8 cellular contexts compared by ENCODE assay signal in genomic region chr1:8516793-8517556, GRCh38.
A peak's percentile ranks its signal among the peaks of the same experiment; 100 is the strongest.
DNase-seq lines count a peak whose midpoint lies in the region; ATAC-seq and TF ChIP-seq lines count a peak whose summit lies in the region.

No MANE protein-coding gene starts in this region.

- no peak overlapping the region for H2AFZ ChIP-seq in neuronal stem cell (ENCODE audit: low read length)

- no peak overlapping the region for H4K91ac ChIP-seq in neuronal stem cell (ENCODE audit: low read depth, low read length, poor library complexity)

- no peak overlapping the region for H2BK12ac ChIP-seq in neuronal stem cell (ENCODE audit: low read length)

- no peaks in the 10 kb centered on the region for H3K27me3 Mint-ChIP-seq in T-helper 2 cell treated with Interferon-gamma antibody and Interleukin-4, amounts not matched to agents 5 μg/mL and 100 μg/mL, for 36 hours (ENCODE audit: low read depth)

- H3K36me3 ChIP-seq in iPS-18a (ENCODE audit: control insufficient read depth, low read depth, low read length) (no peaks in the 10 kb centered on the region), vagina (no peaks in the 10 kb centered on the region), mucosa of descending colon (ENCODE audit: low read depth) (no peaks in the 10 kb centered on the region), neuronal stem cell (replicated peaks in 1 of 2; ENCODE audit: control insufficient read depth in 2 of 2, insufficient read depth in 2 of 2, low read length in 2 of 2) (peaks cover 4 to 21% of the 10 kb centered on the region in 2 donors)

- H3K36me3 Mint-ChIP-seq in T-helper 2 cell treated with Interferon-gamma antibody and Interleukin-4, amounts not matched to agents 5 μg/mL and 100 μg/mL, for 36 hours (ENCODE audit: low read depth) = peaks cover 19% of the 10 kb centered on the region

- no peak overlapping the region for H2BK5ac ChIP-seq in neuronal stem cell (ENCODE audit: low read length)

- H3K23ac ChIP-seq in neuronal stem cell (ENCODE audit: low read depth, low read length, poor library complexity) = no peak overlapping the region

- DNase-seq in stimulated activated CD4-positive, alpha-beta T cell treated with anti-CD3 and anti-CD28 coated beads, Interleukin-1b, Interleukin-23, amount 100 ng/mL, for 48 hours = peak; percentile 38
- no peak for DNase-seq in stimulated activated CD4-positive, alpha-beta T cell treated with anti-CD3 and anti-CD28 coated beads, Interleukin-2, amount 100 ng/mL, for 48 hours
- DNase-seq in T-helper 2 cell treated with Interferon-gamma antibody and Interleukin-4, amounts not matched to agents 5 μg/mL and 100 μg/mL, for 36 hours (ENCODE audit: low spot score) = no peak
- DNase-seq in vagina (ENCODE audit: extremely low spot score in 2 of 2) = no peak
- DNase-seq in mucosa of descending colon = no peak
- DNase-seq in H4 (ENCODE audit: low spot score) = no peak
- no peak for DNase-seq in neuronal stem cell (ENCODE audit: low spot score)

- no peak overlapping the region for H4K8ac ChIP-seq in neuronal stem cell (ENCODE audit: low read depth, low read length)

- no peaks in the 10 kb centered on the region for H3K9me3 Mint-ChIP-seq in T-helper 2 cell treated with Interferon-gamma antibody and Interleukin-4, amounts not matched to agents 5 μg/mL and 100 μg/mL, for 36 hours

- H2AK5ac ChIP-seq in neuronal stem cell (ENCODE audit: low read depth, low read length) = no peak overlapping the region

- peaks cover 56% of the 10 kb centered on the region for H3K4me1 Mint-ChIP-seq in T-helper 2 cell treated with Interferon-gamma antibody and Interleukin-4, amounts not matched to agents 5 μg/mL and 100 μg/mL, for 36 hours (ENCODE audit: low read depth)

- TF ChIP-seq CTCF in vagina (IDR thresholded peaks at IDR 0.05) (no peak), mucosa of descending colon (IDR thresholded peaks at IDR 0.05) (no peak)

- H3K27me3 ChIP-seq in iPS-18a (ENCODE audit: control insufficient read depth, insufficient read depth, low read length) (no peaks in the 10 kb centered on the region), vagina (no peaks in the 10 kb centered on the region), neuronal stem cell (ENCODE audit: control insufficient read depth in 3 of 3, insufficient read depth in 3 of 3, low read depth in 1 of 3, low read length in 3 of 3) (no peaks in the 10 kb centered on the region)

- H3K9me3 ChIP-seq in iPS-18a (ENCODE audit: control insufficient read depth, low read depth, low read length) (no peaks in the 10 kb centered on the region), vagina (no peaks in the 10 kb centered on the region), mucosa of descending colon (no peaks in the 10 kb centered on the region), neuronal stem cell (replicated peaks in 1 of 2; ENCODE audit: control insufficient read depth in 2 of 2, insufficient read depth in 1 of 2, low read depth in 1 of 2, low read length in 2 of 2) (no peaks in the 10 kb centered on the region)

- intact Hi-C loops in vagina (cut with DNase I) = no loop called here
- intact Hi-C loops in mucosa of descending colon (cut with DNase I, micrococcal nuclease) = no loop called here

- no peak overlapping the region for H3K4me3 ChIP-seq in iPS-18a (ENCODE audit: low read length)
- no peak overlapping the region for H3K4me3 ChIP-seq in vagina
- no peak overlapping the region for H3K4me3 ChIP-seq in mucosa of descending colon
- H3K4me3 ChIP-seq in neuronal stem cell (ENCODE audit: low read length in 2 of 2) = no peak overlapping the region

- no CpG with 5 or more reads among the region's 6 CpGs for WGBS in neuronal stem cell (ENCODE audit: extremely low coverage in 2 of 2, insufficient read length in 2 of 2, insufficient replicate concordance in 1 of 2), 2 donors

- no peak overlapping the region for H3K4me2 ChIP-seq in neuronal stem cell (ENCODE audit: insufficient read depth, low read length, poor library complexity, severe bottlenecking)

- H3K4ac ChIP-seq in neuronal stem cell (ENCODE audit: low read length) = no peak overlapping the region

- H3K4me1 ChIP-seq in iPS-18a (ENCODE audit: control insufficient read depth, low read depth, low read length) (peaks cover 14% of the 10 kb centered on the region), vagina (peaks cover 44% of the 10 kb centered on the region), mucosa of descending colon (ENCODE audit: low read depth) (peaks cover 2% of the 10 kb centered on the region), neuronal stem cell (ENCODE audit: control insufficient read depth in 2 of 2, insufficient read depth in 1 of 2, low read depth in 1 of 2, low read length in 2 of 2) (peaks cover 7 to 26% of the 10 kb centered on the region in 2 donors)

- H2BK120ac ChIP-seq in neuronal stem cell (ENCODE audit: low read depth, low read length) = no peak overlapping the region

- no peak for ATAC-seq in mucosa of descending colon

- H3K14ac ChIP-seq in neuronal stem cell (ENCODE audit: low read length) = no peak overlapping the region

- peaks cover 2% of the 10 kb centered on the region for H3K79me1 ChIP-seq in neuronal stem cell (ENCODE audit: low read depth, low read length)

- no peak for TF ChIP-seq POLR2A in vagina (IDR thresholded peaks at IDR 0.05)

- H3K9ac ChIP-seq in iPS-18a (ENCODE audit: low read length) (no peak overlapping the region), neuronal stem cell (ENCODE audit: low read depth, low read length, poor library complexity) (no peak overlapping the region)

- H3K18ac ChIP-seq in neuronal stem cell (ENCODE audit: low read length) = no peak overlapping the region

- H3K27ac Mint-ChIP-seq in T-helper 2 cell treated with Interferon-gamma antibody and Interleukin-4, amounts not matched to agents 5 μg/mL and 100 μg/mL, for 36 hours = peak overlapping the region; percentile 22

- H3K4me3 Mint-ChIP-seq in T-helper 2 cell treated with Interferon-gamma antibody and Interleukin-4, amounts not matched to agents 5 μg/mL and 100 μg/mL, for 36 hours = no peak overlapping the region

- H3K27ac ChIP-seq in iPS-18a (ENCODE audit: low read length) (peak overlapping the region; percentile 17), vagina (peak overlapping the region; percentile 38), neuronal stem cell (replicated peaks; ENCODE audit: low read length) (no peak overlapping the region)

- no peak overlapping the region for H2BK15ac ChIP-seq in neuronal stem cell (ENCODE audit: low read length)
